ENCODE assay signal across 8 cellular contexts in genomic region chr2:111121028-111121872, GRCh38. TPM values are rescaled to one million over a fixed set of nuclear protein-coding genes. Genes with fewer than 3 reads are reported as not detected.
A peak's percentile ranks its signal among the peaks of the same experiment; 100 is the strongest.
DNase-seq lines count a peak whose midpoint lies in the region; ATAC-seq and TF ChIP-seq lines count a peak whose summit lies in the region.

No MANE protein-coding gene starts in this region.

- DNase-seq in AG04449 (ENCODE audit: low read depth, low spot score) (no peak), NCI-H2029 (lab: John Stamatoyannopoulos, UW) (peak; percentile 50), epithelial cell of esophagus (ENCODE audit: low read depth) (peak; percentile 50), myocyte (ENCODE audit: low read depth) (peak; percentile 32), substantia nigra (lab: John Stamatoyannopoulos, UW) (peak in 8 of 49 donors; percentile 46 to 59 (median 53))
- DNase-seq in activated CD8-positive, alpha-beta T cell treated with anti-CD3 and anti-CD28 coated beads for 36 hours: peak; percentile 61

- ATAC-seq in GM19372 (IDR thresholded peaks at IDR 0.05; ENCODE audit: low read depth, unreplicated experiment) (peak; percentile 0), HG03196 (IDR thresholded peaks at IDR 0.05; ENCODE audit: unreplicated experiment) (no peak)
- no peak for ATAC-seq in activated CD8-positive, alpha-beta T cell treated with anti-CD3 and anti-CD28 coated beads for 36 hours

- peak overlapping the region; percentile 95 for H3K4me3 Mint-ChIP-seq in activated CD8-positive, alpha-beta T cell treated with anti-CD3 and anti-CD28 coated beads for 36 hours

- intact Hi-C loops in activated CD8-positive, alpha-beta T cell treated with anti-CD3 and anti-CD28 coated beads for 36 hours (cut with micrococcal nuclease): no loop called here

- H3K4me1 Mint-ChIP-seq in activated CD8-positive, alpha-beta T cell treated with anti-CD3 and anti-CD28 coated beads for 36 hours (ENCODE audit: low read depth): peaks cover 54% of the 10 kb centered on the region

- H3K27me3 Mint-ChIP-seq in activated CD8-positive, alpha-beta T cell treated with anti-CD3 and anti-CD28 coated beads for 36 hours: peaks cover 21% of the 10 kb centered on the region

- peak; percentile 3 for TF ChIP-seq CTCF in AG04449 (IDR thresholded peaks at IDR 0.05; ENCODE audit: insufficient read depth, low read length, missing control alignments)
- TF ChIP-seq CTCF in activated CD8-positive, alpha-beta T cell treated with anti-CD3 and anti-CD28 coated beads for 36 hours (IDR thresholded peaks at IDR 0.05): no peak
- TF ChIP-seq CTCF in epithelial cell of esophagus (IDR thresholded peaks at IDR 0.05; ENCODE audit: insufficient read depth, low read depth, low read length, missing control alignments): no peak

- H3K4me3 ChIP-seq in AG04449 (ENCODE audit: low read depth, low read length) (peak overlapping the region; percentile 86), epithelial cell of esophagus (ENCODE audit: low read length) (peak overlapping the region; percentile 77)

- POLR2A ChIA-PET in AG04449 (lab: Yijun Ruan, JAX): interaction anchor here (1.1 kb wide), 1 partner anchor 577 kb away, joined by 5 read pairs; no protein-coding TSS in a partner anchor
- POLR2A ChIA-PET in activated CD8-positive, alpha-beta T cell treated with anti-CD3 and anti-CD28 coated beads for 36 hours (lab: Charles Lee): interaction anchor here (0.9 to 1.2 kb wide), 5 partner anchors 11 to 263 kb away, joined by 3 to 5 read pairs (median 4); no protein-coding TSS in a partner anchor

- CTCF ChIA-PET in AG04449 (lab: Yijun Ruan, JAX): interaction anchor here (0.7 to 1.5 kb wide), 8 partner anchors 10 to 588 kb away, joined by 3 to 6 read pairs (median 3); no protein-coding TSS in a partner anchor
- CTCF ChIA-PET in activated CD8-positive, alpha-beta T cell treated with anti-CD3 and anti-CD28 coated beads for 36 hours (lab: Charles Lee): interaction anchor here (1.0 to 1.3 kb wide), 3 partner anchors 31 to 312 kb away, joined by 3 read pairs; no protein-coding TSS in a partner anchor

- H3K36me3 Mint-ChIP-seq in activated CD8-positive, alpha-beta T cell treated with anti-CD3 and anti-CD28 coated beads for 36 hours (ENCODE audit: low read depth): peaks cover 30% of the 10 kb centered on the region

- peak overlapping the region; percentile 79 for H3K27ac ChIP-seq in substantia nigra (ENCODE audit: low read depth, low read length, poor library complexity, severe bottlenecking)

- H3K27ac Mint-ChIP-seq in activated CD8-positive, alpha-beta T cell treated with anti-CD3 and anti-CD28 coated beads for 36 hours: peak overlapping the region; percentile 82

- no peaks in the 10 kb centered on the region for H3K9me3 Mint-ChIP-seq in activated CD8-positive, alpha-beta T cell treated with anti-CD3 and anti-CD28 coated beads for 36 hours

RNA-seq across cellular contexts. Expression of gene BCL2L11, which starts 0.5 kb away (rescaled TPM):
- 10 to 100 TPM; 19.8 to 22.6 TPM for total RNA-seq in activated CD8-positive, alpha-beta T cell treated with anti-CD3 and anti-CD28 coated beads for 36 hours
- total RNA-seq in myocyte: 23.5 and 36.2 TPM in 2 replicates
- polyA plus RNA-seq in myocyte (2012): 23.2 TPM
